13 cellular contexts compared by ENCODE assay signal in the genomic region with DNA sequence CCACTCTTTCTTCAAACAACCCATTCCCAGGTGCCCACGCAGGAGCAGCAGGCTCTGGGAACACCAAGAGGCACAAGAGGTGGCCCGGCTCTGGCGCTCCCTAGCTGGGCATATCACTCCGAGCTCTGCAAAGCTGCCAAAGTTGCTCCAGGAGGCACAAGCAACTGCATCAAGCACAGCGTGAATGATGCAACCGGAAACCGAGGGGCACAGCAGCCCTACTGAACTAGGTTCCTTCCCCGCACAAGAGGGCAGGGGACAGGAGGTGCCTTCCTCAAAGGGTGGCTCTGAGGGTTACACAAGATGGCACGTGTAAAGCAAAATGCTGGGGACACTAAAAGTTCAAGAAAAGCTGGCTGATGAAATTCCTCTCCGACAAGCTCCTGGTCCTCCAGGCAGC. TPM values are rescaled to one million over a fixed set of nuclear protein-coding genes. Genes with fewer than 3 reads are reported as not detected.
DNase-seq lines count a peak whose midpoint lies in the region; ATAC-seq and TF ChIP-seq lines count a peak whose summit lies in the region.
"Had no signal": no experiment of that assay in that cellular context is flagged by ENCODE, and none has a peak within 500 bp of the region (broad histone marks: within the 10 kb centered on the region; RNA-seq: fewer than 3 reads in every experiment).

No MANE protein-coding gene starts in this region.

- H3K9me3 Mint-ChIP-seq in WTC11, result no peaks in the 10 kb centered on the region
- H3K9me3 Mint-ChIP-seq: activated naive CD8-positive, alpha-beta T cell treated with anti-CD3 and anti-CD28 coated beads, Interleukin-2, amount 10 ng/mL, durations not matched to agents 7 days and 5 days had no signal

- intact Hi-C loops in A673 (cut with micrococcal nuclease; ENCODE audit: unreplicated experiment) (loop anchor here (2.0 to 5.0 kb wide), 2 partner anchors 50 to 265 kb away; no protein-coding TSS in a partner anchor), lower lobe of right lung (cut with DNase I) (no loop called here)

- H3K4me1 Mint-ChIP-seq in WTC11, result peaks cover 49% of the 10 kb centered on the region

- no peaks in the 10 kb centered on the region for H3K27me3 Mint-ChIP-seq in WTC11 (ENCODE audit: low read depth)
- H3K27me3 Mint-ChIP-seq: activated naive CD8-positive, alpha-beta T cell treated with anti-CD3 and anti-CD28 coated beads, Interleukin-2, amount 10 ng/mL, durations not matched to agents 7 days and 5 days; B cell had no signal

- H3K4me3 ChIP-seq in A673 (ENCODE audit: low read depth, low read length, poor library complexity, severe bottlenecking), result no peak overlapping the region
- H3K4me3 ChIP-seq in lower lobe of right lung, result no peak overlapping the region
- H3K4me3 ChIP-seq: suprapubic skin had no signal

- CTCF ChIA-PET in A673 (lab: Charles Lee) (interaction anchor here (0.6 to 1.2 kb wide), 4 partner anchors 18 to 145 kb away, joined by 3 to 7 read pairs (median 6); no protein-coding TSS in a partner anchor), WTC11 (lab: Charles Lee) (interaction anchor here (0.6 to 2.2 kb wide), 24 partner anchors 9 to 448 kb away, joined by 3 to 12 read pairs (median 4); no protein-coding TSS in a partner anchor)

- no TSS peak for BruUV-seq in A673 (replicated peaks; lab: Mats Ljungman, UMichigan)

- no peak for TF ChIP-seq CTCF in A673 (conservative IDR thresholded peaks at IDR 0.05; ENCODE audit: low read depth, low read length)
- TF ChIP-seq CTCF in WTC11 (IDR thresholded peaks at IDR 0.05), result no peak
- TF ChIP-seq CTCF in lower lobe of right lung (IDR thresholded peaks at IDR 0.05), result no peak

- POLR2A ChIA-PET in A673 (lab: Charles Lee; ENCODE audit: low non-redundant PET) (no interaction called here), WTC11 (lab: Charles Lee) (no interaction called here)

- peaks cover 4% of the 10 kb centered on the region for H3K36me3 ChIP-seq in A673 (ENCODE audit: insufficient read depth, low read length, poor library complexity, severe bottlenecking)
- peaks cover 26% of the 10 kb centered on the region for H3K36me3 ChIP-seq in lower lobe of right lung

- H3K4me1 ChIP-seq in A673 (ENCODE audit: insufficient read depth, low read length, poor library complexity, severe bottlenecking) (peaks cover 45% of the 10 kb centered on the region), lower lobe of right lung (peaks cover 32% of the 10 kb centered on the region)

- DNase-seq in A673 (ENCODE audit: low spot score) (peak; percentile 63), Kasumi-1 (lab: John Stamatoyannopoulos, UW) (peak; percentile 86 to 88), WTC11 (ENCODE audit: low spot score) (no peak), lower lobe of right lung (peak; percentile 66), NCI-H2029 (lab: John Stamatoyannopoulos, UW) (no peak)
- DNase-seq: activated CD8-positive, alpha-beta T cell treated with anti-CD3 and anti-CD28 coated beads, Interleukin-2, amount 10 ng/mL, durations not matched to agents 7 days and 5 days; activated naive CD8-positive, alpha-beta T cell treated with anti-CD3 and anti-CD28 coated beads, Interleukin-2, amount 10 ng/mL, durations not matched to agents 7 days and 5 days; KBM-7 had no signal

- H3K27ac Mint-ChIP-seq in WTC11, result peak overlapping the region; percentile 73
- H3K27ac Mint-ChIP-seq: activated CD8-positive, alpha-beta T cell treated with anti-CD3 and anti-CD28 coated beads, Interleukin-2, amount 10 ng/mL, durations not matched to agents 7 days and 5 days; B cell had no signal

- H3K27ac ChIP-seq in A673 (ENCODE audit: low read depth, low read length, poor library complexity, severe bottlenecking) (peak overlapping the region; percentile 79), lower lobe of right lung (no peak overlapping the region)
- H3K27ac ChIP-seq: suprapubic skin had no signal

- H3K9me3 ChIP-seq in A673 (ENCODE audit: low read depth, low read length, poor library complexity, severe bottlenecking) (no peaks in the 10 kb centered on the region), lower lobe of right lung (no peaks in the 10 kb centered on the region)
- H3K9me3 ChIP-seq: suprapubic skin had no signal

- peaks cover 3% of the 10 kb centered on the region for H3K36me3 Mint-ChIP-seq in WTC11
- H3K36me3 Mint-ChIP-seq: activated naive CD8-positive, alpha-beta T cell treated with anti-CD3 and anti-CD28 coated beads, Interleukin-2, amount 10 ng/mL, durations not matched to agents 7 days and 5 days had no signal

- no peak overlapping the region for H3K4me3 Mint-ChIP-seq in WTC11
- H3K4me3 Mint-ChIP-seq: activated CD8-positive, alpha-beta T cell treated with anti-CD3 and anti-CD28 coated beads, Interleukin-2, amount 10 ng/mL, durations not matched to agents 7 days and 5 days; activated naive CD8-positive, alpha-beta T cell treated with anti-CD3 and anti-CD28 coated beads, Interleukin-2, amount 10 ng/mL, durations not matched to agents 7 days and 5 days; B cell had no signal

- ATAC-seq in WTC11 (no peak), lower lobe of right lung (peak; percentile 56 to 62), HG02981 (IDR thresholded peaks at IDR 0.05; ENCODE audit: unreplicated experiment) (no peak), HG02623 (IDR thresholded peaks at IDR 0.05; ENCODE audit: unreplicated experiment) (no peak), GM19351 (IDR thresholded peaks at IDR 0.05; ENCODE audit: unreplicated experiment) (no peak)
- ATAC-seq: activated CD8-positive, alpha-beta T cell treated with anti-CD3 and anti-CD28 coated beads, Interleukin-2, amount 10 ng/mL, durations not matched to agents 7 days and 5 days had no signal

- H3K27me3 ChIP-seq in A673 (replicated peaks; ENCODE audit: insufficient read depth, low read depth, low read length, poor library complexity) (no peaks in the 10 kb centered on the region), lower lobe of right lung (ENCODE audit: low read depth) (no peaks in the 10 kb centered on the region)
- H3K27me3 ChIP-seq: suprapubic skin had no signal

TF ChIP-seq in WTC11, 78 proteins besides CTCF, POLR2A, EP300 and RAD21:
- TF ChIP-seq ZNF138 (CRISPR knock-in tag; conservative IDR thresholded peaks at IDR 0.05) (no peak), CREB1 (CRISPR knock-in tag; IDR thresholded peaks at IDR 0.05) (no peak), GRHL2 (CRISPR knock-in tag; IDR thresholded peaks at IDR 0.05; ENCODE audit: insufficient replicate concordance, severe bottlenecking) (no peak), MYBL2 (CRISPR knock-in tag; IDR thresholded peaks at IDR 0.05) (no peak), NFE2L1 (CRISPR knock-in tag; IDR thresholded peaks at IDR 0.05) (no peak), GTF2I (CRISPR knock-in tag; conservative IDR thresholded peaks at IDR 0.05) (no peak), ZNF396 (CRISPR knock-in tag; IDR thresholded peaks at IDR 0.05; ENCODE audit: borderline replicate concordance) (no peak), JUN (CRISPR knock-in tag; IDR thresholded peaks at IDR 0.05) (no peak), ZNF416 (CRISPR knock-in tag; IDR thresholded peaks at IDR 0.05) (no peak), HMGA2 (CRISPR knock-in tag; IDR thresholded peaks at IDR 0.05) (no peak)
- TF ChIP-seq, protein P1, sequence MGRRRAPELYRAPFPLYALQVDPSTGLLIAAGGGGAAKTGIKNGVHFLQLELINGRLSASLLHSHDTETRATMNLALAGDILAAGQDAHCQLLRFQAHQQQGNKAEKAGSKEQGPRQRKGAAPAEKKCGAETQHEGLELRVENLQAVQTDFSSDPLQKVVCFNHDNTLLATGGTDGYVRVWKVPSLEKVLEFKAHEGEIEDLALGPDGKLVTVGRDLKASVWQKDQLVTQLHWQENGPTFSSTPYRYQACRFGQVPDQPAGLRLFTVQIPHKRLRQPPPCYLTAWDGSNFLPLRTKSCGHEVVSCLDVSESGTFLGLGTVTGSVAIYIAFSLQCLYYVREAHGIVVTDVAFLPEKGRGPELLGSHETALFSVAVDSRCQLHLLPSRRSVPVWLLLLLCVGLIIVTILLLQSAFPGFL (CRISPR knock-in tag; IDR thresholded peaks at IDR 0.05; ENCODE audit: borderline replicate concordance), result no peak
- TF ChIP-seq, protein P2, sequence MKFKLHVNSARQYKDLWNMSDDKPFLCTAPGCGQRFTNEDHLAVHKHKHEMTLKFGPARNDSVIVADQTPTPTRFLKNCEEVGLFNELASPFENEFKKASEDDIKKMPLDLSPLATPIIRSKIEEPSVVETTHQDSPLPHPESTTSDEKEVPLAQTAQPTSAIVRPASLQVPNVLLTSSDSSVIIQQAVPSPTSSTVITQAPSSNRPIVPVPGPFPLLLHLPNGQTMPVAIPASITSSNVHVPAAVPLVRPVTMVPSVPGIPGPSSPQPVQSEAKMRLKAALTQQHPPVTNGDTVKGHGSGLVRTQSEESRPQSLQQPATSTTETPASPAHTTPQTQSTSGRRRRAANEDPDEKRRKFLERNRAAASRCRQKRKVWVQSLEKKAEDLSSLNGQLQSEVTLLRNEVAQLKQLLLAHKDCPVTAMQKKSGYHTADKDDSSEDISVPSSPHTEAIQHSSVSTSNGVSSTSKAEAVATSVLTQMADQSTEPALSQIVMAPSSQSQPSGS (CRISPR knock-in tag; IDR thresholded peaks at IDR 0.05; ENCODE audit: borderline replicate concordance, low read depth), result no peak
- TF ChIP-seq, protein P3, sequence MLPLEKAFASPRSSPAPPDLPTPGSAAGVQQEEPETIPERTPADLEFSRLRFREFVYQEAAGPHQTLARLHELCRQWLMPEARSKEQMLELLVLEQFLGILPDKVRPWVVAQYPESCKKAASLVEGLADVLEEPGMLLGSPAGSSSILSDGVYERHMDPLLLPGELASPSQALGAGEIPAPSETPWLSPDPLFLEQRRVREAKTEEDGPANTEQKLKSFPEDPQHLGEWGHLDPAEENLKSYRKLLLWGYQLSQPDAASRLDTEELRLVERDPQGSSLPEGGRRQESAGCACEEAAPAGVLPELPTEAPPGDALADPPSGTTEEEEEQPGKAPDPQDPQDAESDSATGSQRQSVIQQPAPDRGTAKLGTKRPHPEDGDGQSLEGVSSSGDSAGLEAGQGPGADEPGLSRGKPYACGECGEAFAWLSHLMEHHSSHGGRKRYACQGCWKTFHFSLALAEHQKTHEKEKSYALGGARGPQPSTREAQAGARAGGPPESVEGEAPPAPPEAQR (CRISPR knock-in tag; IDR thresholded peaks at IDR 0.05), result no peak

RNA-seq across cellular contexts. Expression of a gene that starts 23.0 kb away (rescaled TPM):
- total RNA-seq in A673 (2021) (355 and 380 TPM in 2 replicates), WTC11 (2021) (160 to 187 TPM (median 164 TPM) in 3 replicates), lower lobe of right lung (73.2 TPM)

RNA-seq across cellular contexts. Expression of a gene that starts 58.0 kb away (rescaled TPM):
- not detected in 2 replicates for total RNA-seq in A673 (2021)
- 0.61 to 1.6 TPM (median 1.3 TPM) in 3 replicates for total RNA-seq in WTC11 (2021)
- total RNA-seq in lower lobe of right lung, result not detected
- total RNA-seq: activated CD8-positive, alpha-beta T cell treated with anti-CD3 and anti-CD28 coated beads, Interleukin-2, amount 10 ng/mL, durations not matched to agents 7 days and 5 days; activated naive CD8-positive, alpha-beta T cell treated with anti-CD3 and anti-CD28 coated beads, Interleukin-2, amount 10 ng/mL, durations not matched to agents 7 days and 5 days; B cell had no signal

Comparison
In these comparisons a context has a peak if more than half of its experiments do, and no peak if none do; other contexts are left out.
1. DNase-seq: peak in A673 (single experiment), Kasumi-1 (2 of 2) and lower lobe of right lung (single experiment); none in WTC11 (single experiment) and NCI-H2029 (single experiment).
2. ATAC-seq: peak in lower lobe of right lung (2 of 2); none in WTC11 (single experiment), HG02981 (single experiment), HG02623 (single experiment) and GM19351 (single experiment).